ENCODE assay signal across 23 cellular contexts in genomic region chr3:40557558-40558161, GRCh38. TPM values are rescaled to one million over a fixed set of nuclear protein-coding genes. Genes with fewer than 3 reads are reported as not detected.
A peak's percentile ranks its signal among the peaks of the same experiment; 100 is the strongest.
DNase-seq lines count a peak whose midpoint lies in the region; ATAC-seq and TF ChIP-seq lines count a peak whose summit lies in the region.
"Had no signal": no experiment of that assay in that cellular context is flagged by ENCODE, and none has a peak within 500 bp of the region (broad histone marks: within the 10 kb centered on the region; RNA-seq: fewer than 3 reads in every experiment).

No MANE protein-coding gene starts in this region.

- DNase-seq in GM06990 (ENCODE audit: extremely low read depth, insufficient read length) (peak; percentile 15), kidney glomerular epithelial cell (lab: John Stamatoyannopoulos, UW) (peak; percentile 45), hepatocyte (ENCODE audit: low spot score) (no peak), SKM-1 (lab: John Stamatoyannopoulos, UW; ENCODE audit: unreplicated experiment) (no peak), head of caudate nucleus (no peak)
- DNase-seq: activated effector memory CD4-positive, alpha-beta T cell treated with Interleukin-2 at 50 U/mL for 16 hours; activated naive CD8-positive, alpha-beta T cell treated with anti-CD3 and anti-CD28 coated beads, Interleukin-2, amount 10 ng/mL, durations not matched to agents 7 days and 5 days; KBM-7; left ventricle myocardium inferior; NCI-H1436 treated with DMSO at 0.1 percent for 48 hours; NCI-H526 treated with DMSO at 0.1 percent for 48 hours; posterior cingulate gyrus; substantia nigra; upper lobe of right lung had no signal

- intact Hi-C loops in head of caudate nucleus (cut with DNase I), result no loop called here

- H3K36me3 ChIP-seq in GM06990 (ENCODE audit: control insufficient read depth, insufficient read depth, low read length), result no peaks in the 10 kb centered on the region
- H3K36me3 ChIP-seq in hepatocyte (replicated peaks; ENCODE audit: insufficient read depth, low read depth), result no peaks in the 10 kb centered on the region
- H3K36me3 ChIP-seq: upper lobe of right lung had no signal

- H3K4me2 ChIP-seq in hepatocyte, result no peak overlapping the region
- H3K4me2 ChIP-seq: A549 had no signal

- H3K9me2 ChIP-seq in hepatocyte (replicated peaks; ENCODE audit: insufficient read depth), result no peaks in the 10 kb centered on the region

- H3K4me1 ChIP-seq in hepatocyte (ENCODE audit: insufficient read depth), result no peaks in the 10 kb centered on the region
- H3K4me1 ChIP-seq: A549, left ventricle myocardium inferior, upper lobe of right lung had no signal

- H4K20me1 ChIP-seq in hepatocyte (ENCODE audit: insufficient read depth, poor library complexity, severe bottlenecking), result no peaks in the 10 kb centered on the region

- no peaks in the 10 kb centered on the region for H3K79me2 ChIP-seq in hepatocyte

- H2AFZ ChIP-seq in hepatocyte, result no peak overlapping the region

- TF ChIP-seq CTCF in GM06990 (IDR thresholded peaks at IDR 0.05; ENCODE audit: insufficient read depth, low read length, poor library complexity, severe bottlenecking) (no peak), hepatocyte (IDR thresholded peaks at IDR 0.05; ENCODE audit: poor library complexity) (no peak)

- H3K27me3 ChIP-seq in GM06990 (replicated peaks; ENCODE audit: control insufficient read depth, insufficient read depth, low read length) (no peaks in the 10 kb centered on the region), hepatocyte (no peaks in the 10 kb centered on the region)
- H3K27me3 ChIP-seq: upper lobe of right lung had no signal

- H3K4me3 ChIP-seq in GM06990 (replicated peaks; ENCODE audit: low read depth, low read length), result no peak overlapping the region
- H3K4me3 ChIP-seq in hepatocyte, result no peak overlapping the region
- H3K4me3 ChIP-seq: A549, coronary artery, left ventricle myocardium inferior, SK-N-MC, upper lobe of right lung had no signal

- ATAC-seq in GM19351 (IDR thresholded peaks at IDR 0.05; ENCODE audit: unreplicated experiment), result peak; percentile 53
- peak; percentile 59 for ATAC-seq in HG03354 (IDR thresholded peaks at IDR 0.05; ENCODE audit: poor library complexity, severe bottlenecking, unreplicated experiment)
- no peak for ATAC-seq in HG03025 (IDR thresholded peaks at IDR 0.05; ENCODE audit: low FRiP score, unreplicated experiment)
- ATAC-seq: A549, HCT116, upper lobe of right lung had no signal

- 66% methylated on average over 7 of the region's 7 CpGs for WGBS in hepatocyte (ENCODE audit: low lambda C conversion rate, missing lambda C conversion rate)

- no peak overlapping the region for H3K27ac ChIP-seq in hepatocyte
- H3K27ac ChIP-seq: A549, coronary artery, left ventricle myocardium inferior, RWPE1, SK-N-MC, upper lobe of right lung, VCaP had no signal

- no peaks in the 10 kb centered on the region for H3K9me3 ChIP-seq in hepatocyte (ENCODE audit: low read depth)
- H3K9me3 ChIP-seq: A549, left ventricle myocardium inferior, upper lobe of right lung had no signal

RNA-seq across cellular contexts. Expression of gene ZNF621, which starts 32.9 kb away (rescaled TPM):
- 12.3 and 14.7 TPM in 2 replicates for total RNA-seq in hepatocyte
- polyA plus RNA-seq in hepatocyte, result 5.9 and 8.6 TPM in 2 replicates

RNA-seq across cellular contexts. Expression of gene ZNF620, which starts 51.8 kb away (rescaled TPM):
- total RNA-seq in hepatocyte, result 4.4 and 5.4 TPM in 2 replicates
- polyA plus RNA-seq in hepatocyte, result 3.0 and 5.3 TPM in 2 replicates

Comparison
In these comparisons a context has a peak if more than half of its experiments do, and no peak if none do; other contexts are left out.
1. DNase-seq: peak in GM06990 (single experiment) and kidney glomerular epithelial cell (single experiment); none in hepatocyte (single experiment), SKM-1 (single experiment) and head of caudate nucleus (0 of 42).